ENCODE assay signal across 15 cellular contexts in genomic region chr7:89605362-89605761, GRCh38.
"Had no signal": no experiment of that assay in that cellular context is flagged by ENCODE, and none has a peak within 500 bp of the region (broad histone marks: within the 10 kb centered on the region; RNA-seq: fewer than 3 reads in every experiment).

No MANE protein-coding gene starts in this region.

- DNase-seq: activated CD4-positive, alpha-beta memory T cell treated with anti-CD3 and anti-CD28 coated beads, Interleukin-2, amount 10 ng/mL, durations not matched to agents 7 days and 5 days; activated CD8-positive, alpha-beta memory T cell treated with anti-CD3 and anti-CD28 coated beads, Interleukin-2, amount 50 U/mL, for 4 hours; activated effector memory CD4-positive, alpha-beta T cell treated with anti-CD3 and anti-CD28 coated beads, Interleukin-2, amount 50 U/mL, for 16 hours; activated T-cell treated with anti-CD3 and anti-CD28 coated beads, Interleukin-2, amount 50 U/mL, for 48 hours; esophagus squamous epithelium; glutamatergic neuron; ovary; trophoblast cell had no signal

- H3K27me3 ChIP-seq: dorsolateral prefrontal cortex, esophagus squamous epithelium, ovary, SJSA1, suprapubic skin had no signal

- H3K4me3 ChIP-seq: dorsolateral prefrontal cortex, esophagus squamous epithelium, ovary, SJSA1, suprapubic skin had no signal

- ATAC-seq: sciatic nerve had no signal

- H3K27ac Mint-ChIP-seq: activated CD4-positive, alpha-beta memory T cell treated with anti-CD3 and anti-CD28 coated beads, Interleukin-2, amount 10 ng/mL, durations not matched to agents 7 days and 5 days; stimulated activated naive CD8-positive, alpha-beta T cell treated with anti-CD3 and anti-CD28 coated beads, Interleukin-15, Interleukin-2, amounts not matched to agents 100 ng/mL and 50 ng/mL, for 24 hours had no signal

- H3K4me1 Mint-ChIP-seq: neural crest cell had no signal

- H3K27ac ChIP-seq: dorsolateral prefrontal cortex, esophagus squamous epithelium, ovary, SJSA1, suprapubic skin, VCaP had no signal

- H3K27me3 Mint-ChIP-seq: activated CD4-positive, alpha-beta memory T cell treated with anti-CD3 and anti-CD28 coated beads, Interleukin-2, amount 10 ng/mL, durations not matched to agents 7 days and 5 days; stimulated activated naive CD8-positive, alpha-beta T cell treated with anti-CD3 and anti-CD28 coated beads, Interleukin-15, Interleukin-2, amounts not matched to agents 100 ng/mL and 50 ng/mL, for 24 hours had no signal

- H3K4me1 ChIP-seq: esophagus squamous epithelium, SJSA1, suprapubic skin had no signal

- H3K4me3 Mint-ChIP-seq: activated CD4-positive, alpha-beta memory T cell treated with anti-CD3 and anti-CD28 coated beads, Interleukin-2, amount 10 ng/mL, durations not matched to agents 7 days and 5 days; neural crest cell; stimulated activated naive CD8-positive, alpha-beta T cell treated with anti-CD3 and anti-CD28 coated beads, Interleukin-15, Interleukin-2, amounts not matched to agents 100 ng/mL and 50 ng/mL, for 24 hours had no signal

- H3K36me3 ChIP-seq: esophagus squamous epithelium, ovary, SJSA1, suprapubic skin had no signal

- H3K9me3 ChIP-seq: ovary had no signal
